In genomic region chr1:248822148-248823032, GRCh38 we compare ENCODE assay signal across 1 cellular context.
A peak's percentile ranks its signal among the peaks of the same experiment; 100 is the strongest.
TF ChIP-seq lines count a peak whose summit lies in the region.

No MANE protein-coding gene starts in this region.

TF ChIP-seq in GM12878, 131 proteins besides CTCF, POLR2A, EP300 and RAD21:
- peak; percentile 75; the same call in 1 of the 2 replicates for TF ChIP-seq SPI1 (IDR thresholded peaks at IDR 0.05; ENCODE audit: borderline replicate concordance, insufficient read depth, low read depth, low read length)
- peak; percentile 90 for TF ChIP-seq ATF7 (IDR thresholded peaks at IDR 0.05; ENCODE audit: low read depth)
- TF ChIP-seq SREBF1 (IDR thresholded peaks at IDR 0.05; ENCODE audit: low read length), result no peak
- no peak for TF ChIP-seq ELK1 (IDR thresholded peaks at IDR 0.05; ENCODE audit: low read depth, low read length)
- peak; percentile 47; the same call in 1 of the 2 replicates for TF ChIP-seq NBN (IDR thresholded peaks at IDR 0.05)
- TF ChIP-seq, protein P1, sequence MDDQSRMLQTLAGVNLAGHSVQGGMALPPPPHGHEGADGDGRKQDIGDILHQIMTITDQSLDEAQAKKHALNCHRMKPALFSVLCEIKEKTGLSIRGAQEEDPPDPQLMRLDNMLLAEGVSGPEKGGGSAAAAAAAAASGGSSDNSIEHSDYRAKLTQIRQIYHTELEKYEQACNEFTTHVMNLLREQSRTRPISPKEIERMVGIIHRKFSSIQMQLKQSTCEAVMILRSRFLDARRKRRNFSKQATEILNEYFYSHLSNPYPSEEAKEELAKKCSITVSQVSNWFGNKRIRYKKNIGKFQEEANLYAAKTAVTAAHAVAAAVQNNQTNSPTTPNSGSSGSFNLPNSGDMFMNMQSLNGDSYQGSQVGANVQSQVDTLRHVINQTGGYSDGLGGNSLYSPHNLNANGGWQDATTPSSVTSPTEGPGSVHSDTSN (IDR thresholded peaks at IDR 0.05; ENCODE audit: insufficient replicate concordance, low read depth, low read length), result no peak
- TF ChIP-seq MTA3 (IDR thresholded peaks at IDR 0.05; ENCODE audit: borderline replicate concordance, low read length), result no peak
- no peak for TF ChIP-seq PAX5 (IDR thresholded peaks at IDR 0.05; ENCODE audit: borderline replicate concordance, low read depth, low read length)
- TF ChIP-seq, protein P2, sequence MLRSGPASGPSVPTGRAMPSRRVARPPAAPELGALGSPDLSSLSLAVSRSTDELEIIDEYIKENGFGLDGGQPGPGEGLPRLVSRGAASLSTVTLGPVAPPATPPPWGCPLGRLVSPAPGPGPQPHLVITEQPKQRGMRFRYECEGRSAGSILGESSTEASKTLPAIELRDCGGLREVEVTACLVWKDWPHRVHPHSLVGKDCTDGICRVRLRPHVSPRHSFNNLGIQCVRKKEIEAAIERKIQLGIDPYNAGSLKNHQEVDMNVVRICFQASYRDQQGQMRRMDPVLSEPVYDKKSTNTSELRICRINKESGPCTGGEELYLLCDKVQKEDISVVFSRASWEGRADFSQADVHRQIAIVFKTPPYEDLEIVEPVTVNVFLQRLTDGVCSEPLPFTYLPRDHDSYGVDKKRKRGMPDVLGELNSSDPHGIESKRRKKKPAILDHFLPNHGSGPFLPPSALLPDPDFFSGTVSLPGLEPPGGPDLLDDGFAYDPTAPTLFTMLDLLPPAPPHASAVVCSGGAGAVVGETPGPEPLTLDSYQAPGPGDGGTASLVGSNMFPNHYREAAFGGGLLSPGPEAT (IDR thresholded peaks at IDR 0.05; ENCODE audit: low read depth), result no peak
- no peak for TF ChIP-seq NFYA (IDR thresholded peaks at IDR 0.05; ENCODE audit: borderline replicate concordance, low read depth, low read length)
- no peak for TF ChIP-seq ZZZ3 (IDR thresholded peaks at IDR 0.05; ENCODE audit: control insufficient read depth, insufficient read length, low read depth)
- no peak for TF ChIP-seq CHD1 (IDR thresholded peaks at IDR 0.05; ENCODE audit: low read depth, low read length)
- TF ChIP-seq PKNOX1 (IDR thresholded peaks at IDR 0.05), result peak; percentile 66
- TF ChIP-seq PAX8 (IDR thresholded peaks at IDR 0.05), result no peak
- TF ChIP-seq ZSCAN29 (IDR thresholded peaks at IDR 0.05), result no peak
- TF ChIP-seq KLF5 (IDR thresholded peaks at IDR 0.05; ENCODE audit: partially characterized antibody), result no peak
- TF ChIP-seq CREB1 (IDR thresholded peaks at IDR 0.05; ENCODE audit: low read depth), result peak; percentile 37; the same call in 1 of the 2 replicates
- peak; percentile 46 for TF ChIP-seq MEF2B (IDR thresholded peaks at IDR 0.05; ENCODE audit: partially characterized antibody, poor library complexity, severe bottlenecking)
- TF ChIP-seq E2F8 (IDR thresholded peaks at IDR 0.05; ENCODE audit: low read depth, partially characterized antibody), result no peak
- TF ChIP-seq NR2C1 (IDR thresholded peaks at IDR 0.05), result no peak
- TF ChIP-seq, protein P3, sequence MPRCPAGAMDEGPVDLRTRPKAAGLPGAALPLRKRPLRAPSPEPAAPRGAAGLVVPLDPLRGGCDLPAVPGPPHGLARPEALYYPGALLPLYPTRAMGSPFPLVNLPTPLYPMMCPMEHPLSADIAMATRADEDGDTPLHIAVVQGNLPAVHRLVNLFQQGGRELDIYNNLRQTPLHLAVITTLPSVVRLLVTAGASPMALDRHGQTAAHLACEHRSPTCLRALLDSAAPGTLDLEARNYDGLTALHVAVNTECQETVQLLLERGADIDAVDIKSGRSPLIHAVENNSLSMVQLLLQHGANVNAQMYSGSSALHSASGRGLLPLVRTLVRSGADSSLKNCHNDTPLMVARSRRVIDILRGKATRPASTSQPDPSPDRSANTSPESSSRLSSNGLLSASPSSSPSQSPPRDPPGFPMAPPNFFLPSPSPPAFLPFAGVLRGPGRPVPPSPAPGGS (IDR thresholded peaks at IDR 0.05; ENCODE audit: borderline replicate concordance, insufficient read depth, low read depth, low read length, poor library complexity, severe bottlenecking), result no peak
- no peak for TF ChIP-seq CHD4 (IDR thresholded peaks at IDR 0.05)
- peak; percentile 91 for TF ChIP-seq MEF2A (IDR thresholded peaks at IDR 0.05; ENCODE audit: insufficient read depth, low read depth, low read length)
- peak; percentile 87 for TF ChIP-seq ZNF384 (IDR thresholded peaks at IDR 0.05; ENCODE audit: borderline replicate concordance, low read depth, low read length)
- 0 out of 2 replicates have a peak, but pooled peaks have one; percentile 64 for TF ChIP-seq HDGF (IDR thresholded peaks at IDR 0.05)
- no peak for TF ChIP-seq SP1 (IDR thresholded peaks at IDR 0.05; ENCODE audit: low read depth, low read length)
- no peak for TF ChIP-seq TAF1 (IDR thresholded peaks at IDR 0.05; ENCODE audit: borderline replicate concordance, low read depth, low read length)
- no peak for TF ChIP-seq RB1 (IDR thresholded peaks at IDR 0.05; ENCODE audit: borderline replicate concordance)
- TF ChIP-seq BHLHE40 (IDR thresholded peaks at IDR 0.05; ENCODE audit: borderline replicate concordance in 1 of 2, low read depth in 2 of 2, low read length in 1 of 2), result no peak
- no peak for TF ChIP-seq YBX1 (IDR thresholded peaks at IDR 0.05)
- 0 out of 2 replicates have a peak, but pooled peaks have one; percentile 14 for TF ChIP-seq ATF2 (IDR thresholded peaks at IDR 0.05; ENCODE audit: low read length)
- TF ChIP-seq IRF4 (IDR thresholded peaks at IDR 0.05; ENCODE audit: low read depth, low read length), result no peak
- no peak for TF ChIP-seq POLR2AphosphoS5 (IDR thresholded peaks at IDR 0.05; ENCODE audit: low read length)
- TF ChIP-seq MLLT1 (IDR thresholded peaks at IDR 0.05), result 0 out of 2 replicates have a peak, but pooled peaks have one; percentile 26
